Comparison of ENCODE assay signal across 7 cellular contexts in genomic region chr11:68447015-68447801, GRCh38. TPM values are rescaled to one million over a fixed set of nuclear protein-coding genes. Genes with fewer than 3 reads are reported as not detected.
DNase-seq lines count a peak whose midpoint lies in the region; TF ChIP-seq lines count a peak whose summit lies in the region.

No MANE protein-coding gene starts in this region.

- DNase-seq in Jurkat, Clone E6-1 (ENCODE audit: low read depth, low spot score), result peak; percentile 41
- DNase-seq in SK-N-DZ (ENCODE audit: low spot score) (peak; percentile 68), activated gamma-delta T cell treated with Interleukin-2 at 50 U/mL for 16 hours (peak; percentile 70), globus pallidus (ENCODE audit: low spot score) (peak; percentile 58), ovary (peak; percentile 71 to 87 (median 84)), thyroid gland (peak; percentile 73 to 76)

- no peaks in the 10 kb centered on the region for H3K27me3 ChIP-seq in ovary
- no peaks in the 10 kb centered on the region for H3K27me3 ChIP-seq in thyroid gland

- H3K4me3 ChIP-seq in GM12875 (ENCODE audit: low read depth, low read length) (no peak overlapping the region), ovary (no peak overlapping the region), thyroid gland (replicated peaks in 1 of 3) (no peak overlapping the region)
- no peak overlapping the region for H3K4me3 ChIP-seq in Jurkat, Clone E6-1 (ENCODE audit: low read length)

- no peak for TF ChIP-seq EP300 in ovary (IDR thresholded peaks at IDR 0.05)

- WGBS in ovary, 3 donors, result 40 to 51% (median 41%) methylated on average over 22 to 25 of the region's 25 CpGs
- WGBS in thyroid gland, 2 donors, result 43 to 53% methylated on average over 17 to 20 of the region's 25 CpGs

- TF ChIP-seq POLR2A in ovary (IDR thresholded peaks at IDR 0.05) (no peak), thyroid gland (IDR thresholded peaks at IDR 0.05) (no peak)

- intact Hi-C loops in ovary (cut with DNase I), result loop anchor here (2.0 to 10.0 kb wide), 5 partner anchors 52 to 232 kb away; partner anchors contain the start of genes KMT5B (in 1 of the 4) and LRP5 (in 1 of the 4)
- intact Hi-C loops in thyroid gland (cut with DNase I), result loop anchor here (2.0 kb wide), 1 partner anchor 188 kb away; no protein-coding TSS in a partner anchor

- H3K36me3 ChIP-seq in ovary (no peaks in the 10 kb centered on the region), thyroid gland (peaks cover 0 to 11% of the 10 kb centered on the region in 2 donors)

- H3K27ac ChIP-seq in ovary, result no peak overlapping the region
- H3K27ac ChIP-seq in thyroid gland, result no peak overlapping the region

- H3K4me1 ChIP-seq in ovary (ENCODE audit: insufficient read depth) (no peaks in the 10 kb centered on the region), thyroid gland (no peaks in the 10 kb centered on the region)

- TF ChIP-seq CTCF in GM12875 (IDR thresholded peaks at IDR 0.05; ENCODE audit: borderline replicate concordance, insufficient read depth, low read depth, low read length) (peak; percentile 93), ovary (IDR thresholded peaks at IDR 0.05) (peak; percentile 86 to 92 (median 90)), thyroid gland (IDR thresholded peaks at IDR 0.05) (peak; percentile 80 to 100 (median 92))

- H3K9me3 ChIP-seq in ovary (no peaks in the 10 kb centered on the region), thyroid gland (no peaks in the 10 kb centered on the region)

RNA-seq across cellular contexts. Expression of gene PPP6R3, which starts 13.3 kb away (rescaled TPM):
- polyA plus RNA-seq in Jurkat, Clone E6-1 (2012; ENCODE audit: insufficient read depth, insufficient read length), result 52.6 TPM
- 92.7 and 116 TPM in 2 replicates for polyA plus RNA-seq in SK-N-DZ (2014; cell fraction: cytosol; rRNA removed)
- 137 and 162 TPM in 2 replicates for polyA plus RNA-seq in SK-N-DZ (2014; cell fraction: nucleus; rRNA removed)
- 100 to 1,000 TPM in 6 of 7 donors, 10 to 100 TPM in 1; 98.4 to 122 (median 114) TPM for total RNA-seq in ovary
- polyA plus RNA-seq in ovary, result 10 to 100 TPM; 36.4 to 47.7 TPM
- 100 to 1,000 TPM; 238 to 334 (median 268) TPM for total RNA-seq in thyroid gland
